14 cellular contexts compared by ENCODE assay signal in the genomic region with DNA sequence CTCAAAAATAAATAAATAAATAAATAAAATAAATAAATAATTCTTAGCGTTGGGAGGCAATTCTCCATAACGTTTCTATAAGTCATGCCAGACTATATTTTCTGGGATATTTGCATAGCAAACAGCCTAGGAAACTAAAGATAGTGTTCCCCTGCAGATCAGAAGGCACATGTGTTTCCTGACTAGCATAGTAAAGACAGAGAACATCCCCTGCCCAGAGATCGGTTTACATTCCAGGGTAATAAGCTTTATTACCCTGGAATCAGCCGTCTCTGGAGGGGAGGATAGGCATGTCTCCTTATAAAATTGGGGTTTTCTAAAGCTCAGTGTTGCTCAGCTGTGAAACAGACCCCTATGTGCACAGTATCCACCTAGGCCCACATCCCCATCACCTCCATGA. TPM values are rescaled to one million over a fixed set of nuclear protein-coding genes. Genes with fewer than 3 reads are reported as not detected.
DNase-seq lines count a peak whose midpoint lies in the region; ATAC-seq and TF ChIP-seq lines count a peak whose summit lies in the region.
"Had no signal": no experiment of that assay in that cellular context is flagged by ENCODE, and none has a peak within 500 bp of the region (broad histone marks: within the 10 kb centered on the region; RNA-seq: fewer than 3 reads in every experiment).

No MANE protein-coding gene starts in this region.

- no peaks in the 10 kb centered on the region for H3F3A ChIP-seq in smooth muscle cell (ENCODE audit: low read depth)

- H3K9me2 ChIP-seq in hepatocyte (replicated peaks; ENCODE audit: insufficient read depth) = no peaks in the 10 kb centered on the region

- intact Hi-C loops in heart left ventricle (cut with DNase I) = no loop called here

- peak overlapping the region; percentile 78 for H3K27ac ChIP-seq in hepatocyte
- H3K27ac ChIP-seq in smooth muscle cell (ENCODE audit: low read depth) = peak overlapping the region; percentile 23
- no peak overlapping the region for H3K27ac ChIP-seq in heart left ventricle
- H3K27ac ChIP-seq: 22Rv1 had no signal

- no peak overlapping the region for H3K9ac ChIP-seq in smooth muscle cell (ENCODE audit: low read depth)

- H3K9me3 ChIP-seq in hepatocyte (ENCODE audit: low read depth) (no peaks in the 10 kb centered on the region), smooth muscle cell (replicated peaks; ENCODE audit: low read depth) (no peaks in the 10 kb centered on the region), heart left ventricle (no peaks in the 10 kb centered on the region)

- H2AFZ ChIP-seq in hepatocyte (no peak overlapping the region), smooth muscle cell (ENCODE audit: low read depth) (no peak overlapping the region)

- peak overlapping the region; percentile 60 for H3K4me2 ChIP-seq in hepatocyte
- H3K4me2 ChIP-seq in smooth muscle cell = no peak overlapping the region

- H3K36me3 ChIP-seq in hepatocyte (replicated peaks; ENCODE audit: insufficient read depth, low read depth) (no peaks in the 10 kb centered on the region), smooth muscle cell (ENCODE audit: low read depth) (no peaks in the 10 kb centered on the region), heart left ventricle (no peaks in the 10 kb centered on the region)

- H3K27me3 ChIP-seq in hepatocyte (no peaks in the 10 kb centered on the region), smooth muscle cell (ENCODE audit: low read depth) (no peaks in the 10 kb centered on the region), heart left ventricle (no peaks in the 10 kb centered on the region)

- no peak for TF ChIP-seq POLR2A in heart left ventricle (IDR thresholded peaks at IDR 0.05)

- TF ChIP-seq CTCF in hepatocyte (IDR thresholded peaks at IDR 0.05; ENCODE audit: poor library complexity) (no peak), smooth muscle cell (IDR thresholded peaks at IDR 0.05; ENCODE audit: borderline replicate concordance, insufficient read depth, poor library complexity, severe bottlenecking) (no peak), heart left ventricle (IDR thresholded peaks at IDR 0.05) (no peak)

- peaks cover 39% of the 10 kb centered on the region for H3K79me2 ChIP-seq in hepatocyte
- H3K79me2 ChIP-seq in smooth muscle cell (ENCODE audit: low read depth) = no peaks in the 10 kb centered on the region

- WGBS in hepatocyte (ENCODE audit: low lambda C conversion rate, missing lambda C conversion rate) = 22% methylated on average over 4 of the region's 4 CpGs
- WGBS in smooth muscle cell (ENCODE audit: low lambda C conversion rate) = 11% methylated on average over 4 of the region's 4 CpGs
- WGBS in heart left ventricle, 4 donors = 48 to 71% (median 54%) methylated on average over 4 of the region's 4 CpGs

- H4K20me1 ChIP-seq in hepatocyte (ENCODE audit: insufficient read depth, poor library complexity, severe bottlenecking) (no peaks in the 10 kb centered on the region), smooth muscle cell (ENCODE audit: low read depth) (no peaks in the 10 kb centered on the region)

- H3K4me3 ChIP-seq in hepatocyte (no peak overlapping the region), smooth muscle cell (no peak overlapping the region), heart left ventricle (no peak overlapping the region)
- H3K4me3 ChIP-seq: K562 had no signal

- H3K4me1 ChIP-seq in hepatocyte (ENCODE audit: insufficient read depth) (peaks cover 21% of the 10 kb centered on the region), smooth muscle cell (ENCODE audit: low read depth) (peaks cover 26% of the 10 kb centered on the region), heart left ventricle (peaks cover 0 to 4% (median 0%) of the 10 kb centered on the region in 12 donors)

- ATAC-seq in HG03521 (IDR thresholded peaks at IDR 0.05; ENCODE audit: unreplicated experiment) = no peak
- no peak for ATAC-seq in heart left ventricle
- ATAC-seq: K562 had no signal

- DNase-seq in NCI-H146 (lab: John Stamatoyannopoulos, UW) (peak; percentile 18), NCI-H146 treated with DMSO at 0.1 percent for 48 hours (lab: John Stamatoyannopoulos, UW; ENCODE audit: unreplicated experiment) (no peak), NCI-H526 (lab: John Stamatoyannopoulos, UW) (peak; percentile 69 to 75), hepatocyte (ENCODE audit: low spot score) (peak; percentile 37), smooth muscle cell (lab: John Stamatoyannopoulos, UW; ENCODE audit: unreplicated experiment) (no peak), GF-D8 (lab: John Stamatoyannopoulos, UW) (no peak), heart left ventricle (no peak)
- DNase-seq: H7, NCI-H1436 treated with DMSO at 0.1 percent for 48 hours, NCI-H345, SHP77 had no signal

RNA-seq across cellular contexts. Expression of gene IFNK, which starts 37.0 kb away (rescaled TPM):
- total RNA-seq in hepatocyte (not detected in 2 replicates), smooth muscle cell (not detected in 2 replicates), heart left ventricle (not detected)
- polyA plus RNA-seq in hepatocyte (0.36 TPM in 1 of 2 replicates, not detected in the other), smooth muscle cell (not detected in 2 replicates), heart left ventricle (not detected)
- total RNA-seq: H7, K562 had no signal

RNA-seq across cellular contexts. Expression of gene MOB3B, which starts 42.5 kb away (rescaled TPM):
- 13.3 and 14.1 TPM in 2 replicates for total RNA-seq in hepatocyte
- polyA plus RNA-seq in hepatocyte = 8.5 and 13.5 TPM in 2 replicates
- 3.0 and 5.8 TPM in 2 replicates for total RNA-seq in smooth muscle cell
- 1.7 and 4.1 TPM in 2 replicates for polyA plus RNA-seq in smooth muscle cell
- 1 to 10 TPM in 8 of 9 donors, under 1 TPM in 1; 0.54 to 2.8 (median 2.1) TPM for total RNA-seq in heart left ventricle
- polyA plus RNA-seq in heart left ventricle = under 1 TPM; 0.42 to 0.95 TPM

Comparison
In these comparisons a context has a peak if more than half of its experiments do, and no peak if none do; other contexts are left out.
1. DNase-seq: peak in NCI-H146 (single experiment), NCI-H526 (2 of 2) and hepatocyte (single experiment); none in NCI-H146 treated with DMSO at 0.1 percent for 48 hours (single experiment), smooth muscle cell (single experiment), GF-D8 (single experiment) and heart left ventricle (0 of 5).
2. H3K27ac ChIP-seq: peak in hepatocyte (single experiment) and smooth muscle cell (single experiment); none in heart left ventricle (0 of 12).